34 cellular contexts compared by ENCODE assay signal in the genomic region with DNA sequence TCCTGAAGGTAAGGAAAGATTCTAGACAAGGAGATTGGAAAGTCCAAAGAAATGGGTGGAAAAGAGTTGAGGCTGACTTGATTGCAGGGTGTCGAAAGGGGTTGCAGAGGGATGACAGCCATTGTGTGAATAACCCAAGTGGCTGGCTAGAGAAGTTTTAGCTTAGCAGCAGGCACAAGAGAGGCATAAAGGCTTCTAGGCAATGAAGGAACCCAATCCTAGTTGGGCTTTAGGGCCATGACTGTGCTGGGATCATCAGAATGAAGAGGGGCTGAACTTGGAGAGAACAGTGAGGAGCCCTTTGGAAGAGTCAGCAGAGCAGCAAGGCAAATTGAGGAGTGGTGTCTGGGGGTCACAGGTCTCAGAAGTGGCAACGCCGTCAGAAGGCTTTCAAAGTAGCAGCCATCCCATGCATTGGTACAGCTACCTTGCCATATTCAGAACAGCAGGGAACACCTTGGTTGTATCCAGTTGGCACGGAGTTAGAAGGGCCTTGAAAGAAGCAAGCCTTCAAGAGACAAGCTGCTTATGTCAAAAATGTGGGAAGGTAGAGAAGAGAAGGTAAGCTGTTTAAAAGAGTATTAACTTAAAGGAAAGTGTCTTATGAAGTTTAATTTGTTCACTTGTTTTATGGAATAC.
"Had no signal": no experiment of that assay in that cellular context is flagged by ENCODE, and none has a peak within 500 bp of the region (broad histone marks: within the 10 kb centered on the region; RNA-seq: fewer than 3 reads in every experiment).

No MANE protein-coding gene starts in this region.

- H3K36me3 ChIP-seq: MG63 had no signal

- DNase-seq: Karpas-422, Kasumi-1, MG63, MM.1S, MV-4-11, NCI-H1048, NCI-H1092, NCI-H1092 treated with DMSO at 0.1 percent for 48 hours, NCI-H1105, NCI-H1105 treated with DMSO at 0.1 percent for 48 hours, NCI-H1417, NCI-H1417 treated with DMSO at 0.1 percent for 48 hours, NCI-H1436, NCI-H1436 treated with DMSO at 0.1 percent for 48 hours, NCI-H146, NCI-H1694, NCI-H1694 treated with DMSO at 0.1 percent for 48 hours, NCI-H187, NCI-H187 treated with DMSO at 0.1 percent for 48 hours, NCI-H1930, NCI-H2029, NCI-H2029 treated with DMSO at 0.1 percent for 48 hours, NCI-H2081, NCI-H2081 treated with DMSO at 0.1 percent for 48 hours, NCI-H2107, NCI-H2171, NCI-H2227 treated with DMSO at 0.1 percent for 48 hours, NCI-H226, NCI-H345, NCI-H446, NCI-H446 treated with DMSO at 0.1 percent for 48 hours, NCI-H510A, NCI-H510A treated with DMSO at 0.1 percent for 48 hours, NCI-H524 had no signal

- H3K4me3 ChIP-seq: MG63 had no signal

- H3K27me3 ChIP-seq: MG63 had no signal
